8 cellular contexts compared by ENCODE assay signal in the genomic region with DNA sequence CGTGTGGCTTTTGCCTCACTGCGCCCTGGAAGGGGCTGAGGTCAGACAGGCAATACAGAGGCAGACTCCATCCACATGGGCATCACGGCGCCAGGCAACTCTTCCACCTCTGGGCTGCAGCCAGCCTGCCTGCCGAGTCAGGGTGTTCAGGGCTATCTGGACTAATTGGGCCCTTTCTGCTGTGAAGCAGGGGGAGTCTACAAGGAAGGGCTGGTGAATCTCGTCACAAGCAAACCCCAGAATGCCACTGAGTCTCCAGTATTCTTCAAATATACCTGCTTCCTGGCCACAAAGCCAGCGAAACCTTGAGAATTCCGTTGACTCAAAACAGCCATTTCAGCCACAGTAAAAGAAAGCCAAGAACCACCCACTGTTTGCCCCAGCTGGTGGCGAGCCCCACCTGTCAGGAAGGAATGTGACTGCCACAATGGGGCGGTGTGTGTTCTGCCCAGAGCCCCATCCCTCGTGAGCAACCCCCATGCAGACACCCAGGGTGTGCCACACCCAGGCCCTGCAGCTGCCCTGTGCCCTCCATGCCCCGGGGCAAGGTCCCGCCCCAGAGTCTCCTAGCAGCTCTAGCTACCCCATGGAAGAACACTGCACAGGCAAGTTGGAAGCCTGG.
DNase-seq lines count a peak whose midpoint lies in the region; ATAC-seq, FAIRE-seq and TF ChIP-seq lines count a peak whose summit lies in the region.

No MANE protein-coding gene starts in this region.

- peaks cover 16% of the 10 kb centered on the region for H3K36me3 ChIP-seq in CD4-positive, alpha-beta memory T cell (ENCODE audit: insufficient read depth, low read length)
- no peaks in the 10 kb centered on the region for H3K36me3 ChIP-seq in KMS-11 (ENCODE audit: insufficient read depth)
- peaks cover 0 to 50% (median 15%) of the 10 kb centered on the region in 6 donors for H3K36me3 ChIP-seq in spleen

- no peaks in the 10 kb centered on the region for H3K27me3 Mint-ChIP-seq in CD4-positive, alpha-beta memory T cell
- H3K27me3 Mint-ChIP-seq in activated naive CD8-positive, alpha-beta T cell, result no peaks in the 10 kb centered on the region

- no peaks in the 10 kb centered on the region for H3K27me3 ChIP-seq in CD4-positive, alpha-beta memory T cell (ENCODE audit: insufficient read depth, low read length)
- H3K27me3 ChIP-seq in KMS-11 (ENCODE audit: insufficient read depth, low read depth) (no peaks in the 10 kb centered on the region), spleen (replicated peaks in 1 of 7) (no peaks in the 10 kb centered on the region)

- peak; percentile 67 for ATAC-seq in GM21367 (IDR thresholded peaks at IDR 0.05; ENCODE audit: unreplicated experiment)
- no peak for ATAC-seq in GM21526 (IDR thresholded peaks at IDR 0.05; ENCODE audit: low FRiP score, unreplicated experiment)

- TF ChIP-seq POLR2A in spleen (IDR thresholded peaks at IDR 0.05), result no peak

- H4K20me1 ChIP-seq in KMS-11 (ENCODE audit: insufficient read depth), result no peaks in the 10 kb centered on the region

- peak overlapping the region; percentile 82 to 96 (median 89) for H3K27ac Mint-ChIP-seq in CD4-positive, alpha-beta memory T cell
- H3K27ac Mint-ChIP-seq in activated naive CD8-positive, alpha-beta T cell, result peak overlapping the region; percentile 81

- CTCF ChIA-PET in CD4-positive, alpha-beta memory T cell (lab: Charles Lee; ENCODE audit: partially characterized antibody), result interaction anchor here (0.9 to 5.4 kb wide), 19 partner anchors 10 to 119 kb away, joined by 3 to 89 read pairs (median 6); no protein-coding TSS in a partner anchor

- H3K9me3 Mint-ChIP-seq in CD4-positive, alpha-beta memory T cell, result peaks cover 0 to 2% (median 0%) of the 10 kb centered on the region in 8 donors
- no peaks in the 10 kb centered on the region for H3K9me3 Mint-ChIP-seq in activated naive CD8-positive, alpha-beta T cell (ENCODE audit: low read depth)

- H3K4me1 ChIP-seq in CD4-positive, alpha-beta memory T cell (ENCODE audit: insufficient read depth, low read length), result peaks cover 68% of the 10 kb centered on the region
- H3K4me1 ChIP-seq in KMS-11 (ENCODE audit: low read depth, poor library complexity, severe bottlenecking) (peaks cover 48% of the 10 kb centered on the region), spleen (peaks cover 38 to 100% (median 94%) of the 10 kb centered on the region in 6 donors)

- H3K4me2 ChIP-seq in KMS-11, result peak overlapping the region; percentile 93

- FAIRE-seq in D721Med (lab: Jason Lieb, UNC), result no peak

- TF ChIP-seq CTCF in KMS-11 (conservative IDR thresholded peaks at IDR 0.05; ENCODE audit: low read depth, low read length), result no peak
- TF ChIP-seq CTCF in spleen (IDR thresholded peaks at IDR 0.05 in 8 of 11, conservative IDR thresholded peaks at IDR 0.05 in 3 of 11), result peak in 3 of 11 experiments; percentile 12 to 19 (median 13)
- TF ChIP-seq CTCF in D721Med (IDR thresholded peaks at IDR 0.05; ENCODE audit: insufficient read depth, missing control alignments), result no peak

- peaks cover 4 to 20% of the 10 kb centered on the region in 2 donors for H3K36me3 Mint-ChIP-seq in CD4-positive, alpha-beta memory T cell
- no peaks in the 10 kb centered on the region for H3K36me3 Mint-ChIP-seq in activated naive CD8-positive, alpha-beta T cell

- WGBS in spleen, 5 donors, result 45 to 69% (median 52%) methylated on average over 12 to 13 of the region's 13 CpGs

- intact Hi-C loops in CD4-positive, alpha-beta memory T cell (cut with micrococcal nuclease), result loop anchor here (1.0 to 2.0 kb wide), 6 partner anchors 9 to 114 kb away; no protein-coding TSS in a partner anchor
- intact Hi-C loops in spleen (cut with DNase I; ENCODE audit: low total_unique reads), result no loop called here

- H3K79me2 ChIP-seq in KMS-11 (ENCODE audit: insufficient read depth, low read depth), result no peaks in the 10 kb centered on the region; the same call in 1 of the 2 replicates

- H3K4me3 Mint-ChIP-seq in CD4-positive, alpha-beta memory T cell, result peak overlapping the region in 7 of 8 donors; percentile 36 to 76 (median 69)
- H3K4me3 Mint-ChIP-seq in activated naive CD8-positive, alpha-beta T cell, result no peak overlapping the region

- H3K4me3 ChIP-seq in CD4-positive, alpha-beta memory T cell (ENCODE audit: low read length in 2 of 2), result peak overlapping the region; percentile 11 to 14
- H3K4me3 ChIP-seq in KMS-11 (IDR thresholded peaks at IDR 0.05; ENCODE audit: insufficient read depth, low read depth, low read length) (no peak overlapping the region), spleen (peak overlapping the region in 1 of 8 donors; percentile 19)

- peak; percentile 46 to 60 (median 55) for DNase-seq in CD4-positive, alpha-beta memory T cell
- DNase-seq in spleen (peak; percentile 91), D721Med (ENCODE audit: insufficient read length, low spot score) (no peak), NCI-H1436 treated with DMSO at 0.1 percent for 48 hours (lab: John Stamatoyannopoulos, UW) (no peak)

- no peak overlapping the region for H2AFZ ChIP-seq in KMS-11 (ENCODE audit: low read depth)

- H3K27ac ChIP-seq in CD4-positive, alpha-beta memory T cell (ENCODE audit: low read depth, low read length), result peak overlapping the region; percentile 49
- peak overlapping the region; percentile 78 for H3K27ac ChIP-seq in KMS-11
- H3K27ac ChIP-seq in spleen, result peak overlapping the region in 7 of 8 donors; percentile 16 to 88 (median 62)

- peaks cover 34 to 81% (median 50%) of the 10 kb centered on the region in 4 donors for H3K4me1 Mint-ChIP-seq in CD4-positive, alpha-beta memory T cell
- H3K4me1 Mint-ChIP-seq in activated naive CD8-positive, alpha-beta T cell (ENCODE audit: low read depth), result peaks cover 33% of the 10 kb centered on the region

- no peaks in the 10 kb centered on the region for H3K9me3 ChIP-seq in CD4-positive, alpha-beta memory T cell (ENCODE audit: control insufficient read depth in 1 of 2, low read length in 2 of 2)
- H3K9me3 ChIP-seq in spleen, result no peaks in the 10 kb centered on the region

- POLR2A ChIA-PET in CD4-positive, alpha-beta memory T cell (lab: Charles Lee; ENCODE audit: partially characterized antibody), result interaction anchor here (0.6 to 5.4 kb wide), 23 partner anchors 10 to 129 kb away, joined by 3 to 43 read pairs (median 8); a partner anchor contains a TSS

- H3K9ac ChIP-seq in KMS-11, result peak overlapping the region; percentile 36; the same call in 1 of the 2 replicates

Comparison
In these comparisons a context has a peak if more than half of its experiments do, and no peak if none do; other contexts are left out.
1. DNase-seq: peak in CD4-positive, alpha-beta memory T cell (5 of 5) and spleen (single experiment); none in D721Med (single experiment) and NCI-H1436 treated with DMSO at 0.1 percent for 48 hours (single experiment).
2. Peak in every context shown above with its lines, with median percentiles within 50 percentile points of each other: H3K27ac ChIP-seq.